In the genomic region with DNA sequence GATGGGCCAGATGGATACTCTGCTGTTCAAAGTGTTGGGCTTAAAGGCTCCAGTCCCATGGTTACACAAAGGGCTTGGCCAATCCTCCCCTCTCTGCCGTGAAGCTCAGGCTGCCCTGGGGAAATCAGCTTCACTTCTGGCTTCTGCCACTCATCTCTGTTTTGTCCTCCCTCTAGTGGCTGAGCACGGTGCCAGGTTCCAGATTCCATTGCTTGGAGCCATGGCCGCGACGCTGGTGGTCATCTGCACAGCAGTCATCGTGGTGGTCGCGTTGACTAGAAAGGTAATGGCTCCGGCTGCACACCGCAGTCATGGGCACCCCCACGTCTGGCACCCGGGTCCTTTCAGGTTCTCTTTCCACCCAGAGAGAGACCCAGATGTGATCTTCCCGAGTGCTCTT, we compare ENCODE assay signal across 9 cellular contexts. TPM values are rescaled to one million over a fixed set of nuclear protein-coding genes. Genes with fewer than 3 reads are reported as not detected.
A peak's percentile ranks its signal among the peaks of the same experiment; 100 is the strongest.
DNase-seq lines count a peak whose midpoint lies in the region; TF ChIP-seq lines count a peak whose summit lies in the region.
"Had no signal": no experiment of that assay in that cellular context is flagged by ENCODE, and none has a peak within 500 bp of the region (broad histone marks: within the 10 kb centered on the region; RNA-seq: fewer than 3 reads in every experiment).

No MANE protein-coding gene starts in this region.

- DNase-seq in Caki2 (ENCODE audit: low read depth) (peak; percentile 20), SK-MEL-5 (ENCODE audit: low read depth, low spot score) (peak; percentile 78), progenitor cell of endocrine pancreas (ENCODE audit: low spot score, unreplicated experiment) (no peak), NCI-H446 treated with DMSO at 0.1 percent for 48 hours (lab: John Stamatoyannopoulos, UW) (no peak), epidermal melanocyte (ENCODE audit: insufficient read length, low spot score) (no peak), occipital lobe (lab: John Stamatoyannopoulos, UW) (no peak)
- DNase-seq in effector memory CD4-positive, alpha-beta T cell, result no peak

- no peak overlapping the region for H3K27ac Mint-ChIP-seq in progenitor cell of endocrine pancreas

- H3K4me1 Mint-ChIP-seq in progenitor cell of endocrine pancreas (ENCODE audit: low read depth), result no peaks in the 10 kb centered on the region

- H3K4me3 ChIP-seq in HEK293 (ENCODE audit: low read depth, low read length), result no peak overlapping the region
- no peak overlapping the region for H3K4me3 ChIP-seq in effector memory CD4-positive, alpha-beta T cell (ENCODE audit: insufficient read depth, low read depth, low read length, poor library complexity, severe bottlenecking)
- H3K4me3 ChIP-seq: SJSA1 had no signal

- H3K36me3 Mint-ChIP-seq in progenitor cell of endocrine pancreas (ENCODE audit: insufficient read depth), result no peaks in the 10 kb centered on the region

- H3K9me3 ChIP-seq in HEK293 (ENCODE audit: control insufficient read depth, insufficient read depth, low read depth, low read length), result no peaks in the 10 kb centered on the region
- no peaks in the 10 kb centered on the region for H3K9me3 ChIP-seq in effector memory CD4-positive, alpha-beta T cell (ENCODE audit: control insufficient read depth, low read length)
- H3K9me3 ChIP-seq: SJSA1 had no signal

- H3K27me3 ChIP-seq in effector memory CD4-positive, alpha-beta T cell (replicated peaks; ENCODE audit: control insufficient read depth, insufficient read depth, low read length, poor library complexity, severe bottlenecking), result no peaks in the 10 kb centered on the region
- H3K27me3 ChIP-seq: SJSA1 had no signal

- no peaks in the 10 kb centered on the region for H3K36me3 ChIP-seq in HEK293 (ENCODE audit: control insufficient read depth in 2 of 2, insufficient read depth in 1 of 2, low read length in 2 of 2)
- no peaks in the 10 kb centered on the region for H3K36me3 ChIP-seq in effector memory CD4-positive, alpha-beta T cell (ENCODE audit: control insufficient read depth, insufficient read depth, low read length)
- H3K36me3 ChIP-seq: SJSA1 had no signal

- CTCF ChIA-PET in HEK293 (lab: Yijun Ruan, JAX), result interaction anchor here (0.5 to 1.6 kb wide), 8 partner anchors 9 to 1520 kb away, joined by 3 to 10 read pairs (median 4); no protein-coding TSS in a partner anchor

- H3K9me3 Mint-ChIP-seq in progenitor cell of endocrine pancreas (ENCODE audit: low read depth), result no peaks in the 10 kb centered on the region

- no peak overlapping the region for H3K4me3 Mint-ChIP-seq in progenitor cell of endocrine pancreas (ENCODE audit: low read depth)

- in situ Hi-C loops in Caki2 (cut with HindIII; ENCODE audit: low pct_unique_long_range_greater_than_20kb, low sequenced_read_pairs), result no loop called here
- in situ Hi-C loops in SK-MEL-5 (cut with HindIII; ENCODE audit: low pct_unique_long_range_greater_than_20kb, low sequenced_read_pairs), result no loop called here

- no peaks in the 10 kb centered on the region for H3K27me3 Mint-ChIP-seq in progenitor cell of endocrine pancreas

- H3K4me1 ChIP-seq in HEK293 (ENCODE audit: control insufficient read depth, insufficient read depth, low read length), result no peaks in the 10 kb centered on the region
- H3K4me1 ChIP-seq in effector memory CD4-positive, alpha-beta T cell (ENCODE audit: control insufficient read depth, insufficient read depth, low read length, poor library complexity, severe bottlenecking), result no peaks in the 10 kb centered on the region
- H3K4me1 ChIP-seq: SJSA1 had no signal

- POLR2A ChIA-PET in HEK293 (lab: Yijun Ruan, JAX), result no interaction called here

- no peak overlapping the region for H3K27ac ChIP-seq in HEK293 (ENCODE audit: extremely low read depth, low read depth, low read length)
- peak overlapping the region; percentile 13 for H3K27ac ChIP-seq in effector memory CD4-positive, alpha-beta T cell (ENCODE audit: insufficient read depth, low read length, poor library complexity, severe bottlenecking)
- H3K27ac ChIP-seq: SJSA1 had no signal

- TF ChIP-seq CTCF in HEK293 (tag by site-specific recombination; IDR thresholded peaks at IDR 0.05), result 0 out of 2 replicates have a peak, but pooled peaks have one; percentile 16
- peak; percentile 47 for TF ChIP-seq CTCF in progenitor cell of endocrine pancreas (IDR thresholded peaks at IDR 0.05; ENCODE audit: unreplicated experiment)

TF ChIP-seq in HEK293, 187 proteins besides CTCF, POLR2A, EP300 and RAD21:
- TF ChIP-seq ZNF24 (tag by site-specific recombination; IDR thresholded peaks at IDR 0.05), result no peak
- TF ChIP-seq ZNF791 (tag by site-specific recombination; IDR thresholded peaks at IDR 0.05), result no peak
- TF ChIP-seq ZNF792 (tag by site-specific recombination; IDR thresholded peaks at IDR 0.05), result no peak
- TF ChIP-seq ZNF585B (tag by site-specific recombination; IDR thresholded peaks at IDR 0.05), result no peak
- no peak for TF ChIP-seq ZNF549 (tag by site-specific recombination; IDR thresholded peaks at IDR 0.05)

RNA-seq across cellular contexts. Expression of a gene that starts 5.6 kb away (rescaled TPM):
- not detected in 2 replicates for total RNA-seq in Caki2 (2014; rRNA removed; shearing (Covaris generic); ENCODE audit: low replicate concordance)
- not detected in 2 replicates for total RNA-seq in SK-MEL-5 (2014; rRNA removed; shearing (Covaris generic))
- not detected in 2 replicates for polyA plus RNA-seq in SK-MEL-5 (2015; cell fraction: cytosol; rRNA removed)
- 0.05 TPM in 1 of 2 replicates, not detected in the other for polyA plus RNA-seq in SK-MEL-5 (2015; cell fraction: nucleus; rRNA removed)
- total RNA-seq in progenitor cell of endocrine pancreas, result not detected in 2 replicates
- total RNA-seq in occipital lobe, result not detected
- total RNA-seq: SJSA1 had no signal

Comparison
In these comparisons a context has a peak if more than half of its experiments do, and no peak if none do; other contexts are left out.
1. DNase-seq: peak in Caki2 (single experiment) and SK-MEL-5 (single experiment); none in effector memory CD4-positive, alpha-beta T cell (0 of 3), progenitor cell of endocrine pancreas (single experiment), NCI-H446 treated with DMSO at 0.1 percent for 48 hours (single experiment), epidermal melanocyte (single experiment) and occipital lobe (single experiment).